8 cellular contexts compared by ENCODE assay signal in the genomic region with DNA sequence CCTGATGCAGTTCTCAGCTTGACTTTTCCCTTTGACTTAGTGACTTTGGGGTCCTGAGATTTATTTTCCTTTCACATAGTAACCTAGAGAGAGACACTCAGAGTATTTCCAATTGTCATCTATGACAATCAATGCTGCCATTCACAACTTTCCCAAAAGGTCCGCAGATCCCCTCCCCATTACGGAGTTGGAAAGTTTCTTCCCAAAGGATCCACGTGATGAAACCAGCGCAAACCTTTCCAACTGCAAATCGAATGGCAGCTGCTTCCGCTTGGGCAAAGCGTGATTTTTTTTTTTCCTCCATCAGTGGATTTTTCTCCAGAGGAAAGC. TPM values are rescaled to one million over a fixed set of nuclear protein-coding genes. Genes with fewer than 3 reads are reported as not detected.
A peak's percentile ranks its signal among the peaks of the same experiment; 100 is the strongest.
DNase-seq lines count a peak whose midpoint lies in the region; ATAC-seq and TF ChIP-seq lines count a peak whose summit lies in the region.

No MANE protein-coding gene starts in this region.

- DNase-seq in NCI-H748 (lab: John Stamatoyannopoulos, UW; ENCODE audit: unreplicated experiment) (peak; percentile 39), NCI-H748 treated with DMSO at 0.1 percent for 48 hours (lab: John Stamatoyannopoulos, UW) (no peak), RKO (ENCODE audit: low spot score) (peak; percentile 51), epithelial cell of proximal tubule (ENCODE audit: low read depth) (no peak), neural crest cell (ENCODE audit: low read depth, low spot score) (peak; percentile 27), HPDE6-E6E7 (ENCODE audit: extremely low spot score) (no peak)

- H3K36me3 Mint-ChIP-seq in neural crest cell (ENCODE audit: low read depth) = no peaks in the 10 kb centered on the region

- ATAC-seq in HG02852 (IDR thresholded peaks at IDR 0.05; ENCODE audit: unreplicated experiment) (no peak), GM18873 (IDR thresholded peaks at IDR 0.05; ENCODE audit: low FRiP score, unreplicated experiment) (no peak)

- peak overlapping the region; percentile 93 for H3K4me3 Mint-ChIP-seq in neural crest cell

- H3K27me3 Mint-ChIP-seq in neural crest cell (ENCODE audit: low read depth) = no peaks in the 10 kb centered on the region

- peak overlapping the region; percentile 97 for H3K4me3 ChIP-seq in epithelial cell of proximal tubule (ENCODE audit: low read depth, low read length)

- H3K9me3 Mint-ChIP-seq in neural crest cell = no peaks in the 10 kb centered on the region

- H3K4me1 Mint-ChIP-seq in neural crest cell = peaks cover 16% of the 10 kb centered on the region

- TF ChIP-seq CTCF in epithelial cell of proximal tubule (conservative IDR thresholded peaks at IDR 0.05; ENCODE audit: low read depth, low read length) = no peak
- TF ChIP-seq CTCF in neural crest cell (conservative IDR thresholded peaks at IDR 0.05) = no peak

- peak overlapping the region; percentile 81 for H3K27ac Mint-ChIP-seq in neural crest cell (ENCODE audit: unreplicated experiment)

RNA-seq across cellular contexts. Expression of a gene that starts 0.5 kb away (rescaled TPM):
- total RNA-seq in epithelial cell of proximal tubule (13.3 and 21.8 TPM in 2 replicates), neural crest cell (14.8 and 15.2 TPM in 2 replicates)

RNA-seq across cellular contexts. Expression of a gene that starts 15.0 kb away (rescaled TPM):
- total RNA-seq in epithelial cell of proximal tubule (23.3 and 28.6 TPM in 2 replicates), neural crest cell (37.5 and 41.8 TPM in 2 replicates)

Comparison
In these comparisons a context has a peak if more than half of its experiments do, and no peak if none do; other contexts are left out.
1. DNase-seq: peak in NCI-H748 (single experiment), RKO (single experiment) and neural crest cell (single experiment); none in NCI-H748 treated with DMSO at 0.1 percent for 48 hours (single experiment), epithelial cell of proximal tubule (single experiment) and HPDE6-E6E7 (single experiment).